10 cellular contexts compared by ENCODE assay signal in genomic region chr16:85498607-85499006, GRCh38.
DNase-seq lines count a peak whose midpoint lies in the region; ATAC-seq and TF ChIP-seq lines count a peak whose summit lies in the region.
"Had no signal": no experiment of that assay in that cellular context is flagged by ENCODE, and none has a peak within 500 bp of the region (broad histone marks: within the 10 kb centered on the region; RNA-seq: fewer than 3 reads in every experiment).

No MANE protein-coding gene starts in this region.

- H3K4me2 ChIP-seq in OCI-LY1 (ENCODE audit: low read length): no peak overlapping the region; the same call in 1 of the 2 replicates

- H3K4me3 ChIP-seq in OCI-LY1 (ENCODE audit: low read depth, low read length, poor library complexity, severe bottlenecking) (no peak overlapping the region), mucosa of descending colon (no peak overlapping the region)

- H3F3A ChIP-seq in OCI-LY1 (ENCODE audit: insufficient read depth, low read length): no peaks in the 10 kb centered on the region

- no peaks in the 10 kb centered on the region for H3K9me3 ChIP-seq in OCI-LY1 (ENCODE audit: low read length)
- H3K9me3 ChIP-seq in mucosa of descending colon: no peaks in the 10 kb centered on the region

- H3K36me3 ChIP-seq in OCI-LY1 (ENCODE audit: insufficient read depth, low read length): no peaks in the 10 kb centered on the region; the same call in 1 of the 2 replicates
- no peaks in the 10 kb centered on the region for H3K36me3 ChIP-seq in mucosa of descending colon (ENCODE audit: low read depth)

- H3K79me2 ChIP-seq in OCI-LY1 (ENCODE audit: insufficient read depth, low read length): no peaks in the 10 kb centered on the region

- H2AFZ ChIP-seq in OCI-LY1 (ENCODE audit: low read length): no peak overlapping the region

- TF ChIP-seq CTCF in OCI-LY1 (IDR thresholded peaks at IDR 0.05; ENCODE audit: low read length) (no peak), mucosa of descending colon (IDR thresholded peaks at IDR 0.05) (no peak)

- peak; percentile 68 for ATAC-seq in GM18511 (IDR thresholded peaks at IDR 0.05; ENCODE audit: unreplicated experiment)
- ATAC-seq in HG02642 (IDR thresholded peaks at IDR 0.05; ENCODE audit: poor library complexity, unreplicated experiment): peak; percentile 57
- peak; percentile 66 for ATAC-seq in mucosa of descending colon
- no peak for ATAC-seq in HG03342 (IDR thresholded peaks at IDR 0.05; ENCODE audit: unreplicated experiment)

- no peaks in the 10 kb centered on the region; the same call in 1 of the 2 replicates for H3K27me3 ChIP-seq in OCI-LY1 (ENCODE audit: insufficient read depth, low read length)

- H4K20me1 ChIP-seq in OCI-LY1 (ENCODE audit: insufficient read depth, low read length): no peaks in the 10 kb centered on the region

- no peak overlapping the region for H3K9ac ChIP-seq in OCI-LY1 (ENCODE audit: low read length)

- H3K9me2 ChIP-seq in OCI-LY1 (ENCODE audit: low read depth, low read length): no peaks in the 10 kb centered on the region

- DNase-seq in mucosa of descending colon (peak in 2 of 3 donors; percentile 30 to 51), NCI-H146 (lab: John Stamatoyannopoulos, UW) (no peak), SIG-M5 treated with dmso at 0.1 percent for 504 hours (lab: John Stamatoyannopoulos, UW; ENCODE audit: unreplicated experiment) (no peak)
- DNase-seq in activated CD4-positive, alpha-beta T cell treated with anti-CD3 and anti-CD28 coated beads for 48 hours: no peak
- DNase-seq: activated CD4-positive, alpha-beta T cell treated with anti-CD3 and anti-CD28 coated beads, Interleukin-2, amount 50 U/mL, for 1 hour; activated naive CD4-positive, alpha-beta T cell treated with Interleukin-2 at 50 U/mL for 16 hours had no signal

- intact Hi-C loops in mucosa of descending colon (cut with DNase I, micrococcal nuclease): no loop called here

- H3K4me1 ChIP-seq in OCI-LY1 (ENCODE audit: insufficient read depth, low read length, severe bottlenecking) (peaks cover 12% of the 10 kb centered on the region), mucosa of descending colon (ENCODE audit: low read depth) (no peaks in the 10 kb centered on the region)

- peak overlapping the region; percentile 54 for H3K27ac ChIP-seq in OCI-LY1 (ENCODE audit: low read depth, low read length, poor library complexity, severe bottlenecking)

Comparison
In these comparisons a context has a peak if more than half of its experiments do, and no peak if none do; other contexts are left out.
1. DNase-seq: peak in mucosa of descending colon (2 of 3); none in NCI-H146 (single experiment), activated CD4-positive, alpha-beta T cell treated with anti-CD3 and anti-CD28 coated beads for 48 hours (single experiment) and SIG-M5 treated with dmso at 0.1 percent for 504 hours (single experiment).